In genomic region chr9:138120072-138120471, GRCh38 we compare ENCODE assay signal across 30 cellular contexts.
"Had no signal": no experiment of that assay in that cellular context is flagged by ENCODE, and none has a peak within 500 bp of the region (broad histone marks: within the 10 kb centered on the region; RNA-seq: fewer than 3 reads in every experiment).

No MANE protein-coding gene starts in this region.

- H3K27ac Mint-ChIP-seq: activated CD4-positive, alpha-beta memory T cell treated with anti-CD3 and anti-CD28 coated beads, Interleukin-2, amount 10 ng/mL, durations not matched to agents 7 days and 5 days; activated CD4-positive, alpha-beta T cell treated with anti-CD3 and anti-CD28 coated beads for 36 hours; activated CD4-positive, alpha-beta T cell treated with anti-CD3 and anti-CD28 coated beads, Interleukin-2, amount 10 ng/mL, durations not matched to agents 7 days and 5 days; activated naive CD4-positive, alpha-beta T cell treated with anti-CD3 and anti-CD28 coated beads, Interleukin-2, amount 10 ng/mL, durations not matched to agents 7 days and 5 days; activated naive CD8-positive, alpha-beta T cell treated with anti-CD3 and anti-CD28 coated beads, Interleukin-2, amount 10 ng/mL, durations not matched to agents 7 days and 5 days; activated T-cell treated with anti-CD3 and anti-CD28 coated beads, Interleukin-2, amount 50 U/mL, for 24 hours; activated T-cell treated with anti-CD3 and anti-CD28 coated beads, Interleukin-2, amount 50 U/mL, for 72 hours; brain; effector memory CD8-positive, alpha-beta T cell had no signal

- DNase-seq: activated CD4-positive, alpha-beta memory T cell treated with anti-CD3 and anti-CD28 coated beads, Interleukin-2, amount 10 ng/mL, durations not matched to agents 7 days and 5 days; activated CD4-positive, alpha-beta T cell treated with anti-CD3 and anti-CD28 coated beads for 36 hours; activated CD4-positive, alpha-beta T cell treated with anti-CD3 and anti-CD28 coated beads, Interleukin-2, amount 10 ng/mL, durations not matched to agents 7 days and 5 days; activated CD4-positive, alpha-beta T cell treated with anti-CD3 and anti-CD28 coated beads, Interleukin-2, amount 50 U/mL, for 4 hours; activated CD4-positive, CD25-positive, alpha-beta regulatory T cell; activated CD4-positive, CD25-positive, alpha-beta regulatory T cell treated with anti-CD3 and anti-CD28 coated beads, Interleukin-2, amount 50 U/mL, for 72 hours; activated CD8-positive, alpha-beta memory T cell treated with anti-CD3 and anti-CD28 coated beads, Interleukin-2, amount 50 U/mL, for 48 hours; activated gamma-delta T cell; activated naive CD4-positive, alpha-beta T cell; activated naive CD8-positive, alpha-beta T cell treated with anti-CD3 and anti-CD28 coated beads, Interleukin-2, amount 10 ng/mL, durations not matched to agents 7 days and 5 days; activated T-cell treated with anti-CD3 and anti-CD28 coated beads for 4 hours; activated T-cell treated with anti-CD3 and anti-CD28 coated beads, Interleukin-2, amount 50 U/mL, for 24 hours; activated T-cell treated with anti-CD3 and anti-CD28 coated beads, Interleukin-2, amount 50 U/mL, for 72 hours; cortex of kidney; dermis blood vessel endothelial cell; effector CD4-positive, alpha-beta T cell; effector memory CD8-positive, alpha-beta T cell; erythroblast; foreskin keratinocyte; gastrocnemius medialis; glutamatergic neuron; T-helper 2 cell had no signal

- H3K27me3 ChIP-seq: ascending aorta, foreskin keratinocyte, gastrocnemius medialis had no signal

- H3K4me1 ChIP-seq: ascending aorta, esophagus muscularis mucosa, foreskin keratinocyte, gastrocnemius medialis had no signal

- H3K4me3 Mint-ChIP-seq: activated CD4-positive, alpha-beta memory T cell treated with anti-CD3 and anti-CD28 coated beads, Interleukin-2, amount 10 ng/mL, durations not matched to agents 7 days and 5 days; activated CD4-positive, alpha-beta T cell treated with anti-CD3 and anti-CD28 coated beads for 36 hours; activated CD4-positive, alpha-beta T cell treated with anti-CD3 and anti-CD28 coated beads, Interleukin-2, amount 10 ng/mL, durations not matched to agents 7 days and 5 days; activated naive CD4-positive, alpha-beta T cell treated with anti-CD3 and anti-CD28 coated beads, Interleukin-2, amount 10 ng/mL, durations not matched to agents 7 days and 5 days; activated naive CD8-positive, alpha-beta T cell treated with anti-CD3 and anti-CD28 coated beads, Interleukin-2, amount 10 ng/mL, durations not matched to agents 7 days and 5 days; activated T-cell treated with anti-CD3 and anti-CD28 coated beads, Interleukin-2, amount 50 U/mL, for 24 hours; activated T-cell treated with anti-CD3 and anti-CD28 coated beads, Interleukin-2, amount 50 U/mL, for 72 hours; brain; central memory CD8-positive, alpha-beta T cell; effector memory CD8-positive, alpha-beta T cell had no signal

- H3K36me3 Mint-ChIP-seq: activated naive CD4-positive, alpha-beta T cell treated with anti-CD3 and anti-CD28 coated beads, Interleukin-2, amount 10 ng/mL, durations not matched to agents 7 days and 5 days; activated naive CD4-positive, alpha-beta T cell treated with anti-CD3 and anti-CD28 coated beads, Interleukin-2, amount 50 U/mL, for 72 hours; activated naive CD8-positive, alpha-beta T cell treated with anti-CD3 and anti-CD28 coated beads, Interleukin-2, amount 10 ng/mL, durations not matched to agents 7 days and 5 days had no signal

- H3K9me3 ChIP-seq: ascending aorta, esophagus muscularis mucosa, gastrocnemius medialis had no signal

- H3K9me3 Mint-ChIP-seq: activated CD4-positive, alpha-beta memory T cell treated with anti-CD3 and anti-CD28 coated beads, Interleukin-2, amount 10 ng/mL, durations not matched to agents 7 days and 5 days; activated CD4-positive, alpha-beta T cell treated with anti-CD3 and anti-CD28 coated beads, Interleukin-2, amount 10 ng/mL, durations not matched to agents 7 days and 5 days; activated naive CD4-positive, alpha-beta T cell treated with anti-CD3 and anti-CD28 coated beads, Interleukin-2, amount 10 ng/mL, durations not matched to agents 7 days and 5 days; activated naive CD4-positive, alpha-beta T cell treated with anti-CD3 and anti-CD28 coated beads, Interleukin-2, amount 50 U/mL, for 72 hours; activated naive CD8-positive, alpha-beta T cell treated with anti-CD3 and anti-CD28 coated beads, Interleukin-2, amount 10 ng/mL, durations not matched to agents 7 days and 5 days; activated T-cell treated with anti-CD3 and anti-CD28 coated beads, Interleukin-2, amount 50 U/mL, for 24 hours; activated T-cell treated with anti-CD3 and anti-CD28 coated beads, Interleukin-2, amount 50 U/mL, for 72 hours; central memory CD8-positive, alpha-beta T cell; effector memory CD8-positive, alpha-beta T cell had no signal

- H3K36me3 ChIP-seq: ascending aorta, esophagus muscularis mucosa, gastrocnemius medialis had no signal

- H3K27me3 Mint-ChIP-seq: activated CD4-positive, alpha-beta T cell treated with anti-CD3 and anti-CD28 coated beads, Interleukin-2, amount 10 ng/mL, durations not matched to agents 7 days and 5 days; activated naive CD4-positive, alpha-beta T cell treated with anti-CD3 and anti-CD28 coated beads, Interleukin-2, amount 10 ng/mL, durations not matched to agents 7 days and 5 days; activated naive CD8-positive, alpha-beta T cell treated with anti-CD3 and anti-CD28 coated beads, Interleukin-2, amount 10 ng/mL, durations not matched to agents 7 days and 5 days had no signal

- H3K27ac ChIP-seq: ascending aorta, esophagus muscularis mucosa, foreskin keratinocyte, gastrocnemius medialis had no signal

- H3K4me1 Mint-ChIP-seq: activated CD4-positive, alpha-beta memory T cell treated with anti-CD3 and anti-CD28 coated beads, Interleukin-2, amount 10 ng/mL, durations not matched to agents 7 days and 5 days; activated CD4-positive, alpha-beta T cell treated with anti-CD3 and anti-CD28 coated beads for 36 hours; activated CD4-positive, alpha-beta T cell treated with anti-CD3 and anti-CD28 coated beads, Interleukin-2, amount 10 ng/mL, durations not matched to agents 7 days and 5 days; activated naive CD4-positive, alpha-beta T cell treated with anti-CD3 and anti-CD28 coated beads, Interleukin-2, amount 10 ng/mL, durations not matched to agents 7 days and 5 days; activated naive CD8-positive, alpha-beta T cell treated with anti-CD3 and anti-CD28 coated beads, Interleukin-2, amount 10 ng/mL, durations not matched to agents 7 days and 5 days; brain; central memory CD8-positive, alpha-beta T cell had no signal

- FAIRE-seq: bronchial epithelial cell, colon had no signal

- ATAC-seq: activated CD4-positive, alpha-beta T cell treated with anti-CD3 and anti-CD28 coated beads for 36 hours; activated naive CD4-positive, alpha-beta T cell treated with anti-CD3 and anti-CD28 coated beads, Interleukin-2, amount 50 U/mL, for 72 hours; activated T-cell treated with anti-CD3 and anti-CD28 coated beads, Interleukin-2, amount 50 U/mL, for 72 hours; effector memory CD8-positive, alpha-beta T cell; foreskin keratinocyte; gastrocnemius medialis had no signal

- H3K4me3 ChIP-seq: ascending aorta, esophagus muscularis mucosa, gastrocnemius medialis had no signal
